21 cellular contexts compared by ENCODE assay signal in the genomic region with DNA sequence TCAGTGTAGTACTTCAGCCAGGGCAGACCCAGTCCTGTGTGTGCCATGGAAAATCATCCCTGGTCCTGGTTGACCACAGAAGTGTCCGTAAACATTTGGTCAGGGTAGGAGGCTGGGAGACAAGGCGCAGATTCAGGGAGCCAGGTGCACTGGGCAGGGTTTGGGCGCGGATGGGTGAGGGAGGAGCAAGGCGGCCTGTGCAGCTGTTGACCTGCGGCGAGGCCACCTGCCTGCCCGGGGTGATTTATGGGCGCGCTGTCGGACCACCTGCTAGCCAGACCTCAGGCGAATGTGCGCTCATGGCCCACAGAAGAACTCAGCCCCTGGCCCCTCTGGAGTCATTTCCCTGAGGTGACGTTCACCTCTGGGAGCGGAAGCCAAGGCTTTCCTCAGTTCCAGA. TPM values are rescaled to one million over a fixed set of nuclear protein-coding genes. Genes with fewer than 3 reads are reported as not detected.
A peak's percentile ranks its signal among the peaks of the same experiment; 100 is the strongest.
DNase-seq lines count a peak whose midpoint lies in the region; ATAC-seq and TF ChIP-seq lines count a peak whose summit lies in the region.
"Had no signal": no experiment of that assay in that cellular context is flagged by ENCODE, and none has a peak within 500 bp of the region (broad histone marks: within the 10 kb centered on the region; RNA-seq: fewer than 3 reads in every experiment).

No MANE protein-coding gene starts in this region.

- peaks cover 4% of the 10 kb centered on the region for H3K27me3 ChIP-seq in WERI-Rb-1 (ENCODE audit: insufficient read depth, low read depth, severe bottlenecking)
- H3K27me3 ChIP-seq: ascending aorta had no signal

- peaks cover 10% of the 10 kb centered on the region for H3K36me3 ChIP-seq in WERI-Rb-1

- DNase-seq in DMS 273 (lab: John Stamatoyannopoulos, UW; ENCODE audit: unreplicated experiment) (peak; percentile 70), DMS 273 treated with DMSO at 0.1 percent for 48 hours (lab: John Stamatoyannopoulos, UW) (no peak), NCI-H146 treated with DMSO at 0.1 percent for 48 hours (lab: John Stamatoyannopoulos, UW; ENCODE audit: unreplicated experiment) (peak; percentile 90), WERI-Rb-1 (peak; percentile 72), skeletal muscle cell (ENCODE audit: low read depth) (peak; percentile 67), NCI-H2227 treated with DMSO at 0.1 percent for 48 hours (lab: John Stamatoyannopoulos, UW) (no peak), mucosa of gallbladder (ENCODE audit: low spot score) (no peak)
- DNase-seq: activated T-cell treated with anti-CD3 and anti-CD28 coated beads, Interleukin-2, amount 50 U/mL, for 72 hours; AML-193; effector CD4-positive, alpha-beta T cell; foreskin melanocyte; HFFc6; NCI-H2171; stimulated activated CD4-positive, alpha-beta T cell treated with anti-CD3 and anti-CD28 coated beads, Interleukin-2, amount 100 ng/mL, for 48 hours; stimulated activated naive CD4-positive, alpha-beta T cell treated with Interleukin-2 at 50 U/mL for 16 hours; trophoblast cell had no signal

- H3K4me3 ChIP-seq in WERI-Rb-1 (ENCODE audit: low read depth, low read length): no peak overlapping the region
- H3K4me3 ChIP-seq in skeletal muscle cell (ENCODE audit: low read depth, low read length): no peak overlapping the region
- H3K4me3 ChIP-seq: ascending aorta had no signal

- no peak overlapping the region for H3K27ac ChIP-seq in WERI-Rb-1
- H3K27ac ChIP-seq: 22Rv1, ascending aorta had no signal

- no peak for ATAC-seq in HG03460 (IDR thresholded peaks at IDR 0.05; ENCODE audit: unreplicated experiment)
- ATAC-seq: activated T-cell treated with anti-CD3 and anti-CD28 coated beads, Interleukin-2, amount 50 U/mL, for 72 hours had no signal

- no peaks in the 10 kb centered on the region for H3K9me3 ChIP-seq in WERI-Rb-1 (ENCODE audit: severe bottlenecking)
- H3K9me3 ChIP-seq: ascending aorta had no signal

- no peak for TF ChIP-seq CTCF in WERI-Rb-1 (IDR thresholded peaks at IDR 0.05; ENCODE audit: low read depth, low read length)

RNA-seq across cellular contexts. Expression of gene SFRP5, which starts 6.6 kb away (rescaled TPM):
- total RNA-seq in mucosa of gallbladder: 584 TPM
- total RNA-seq: activated T-cell treated with anti-CD3 and anti-CD28 coated beads, Interleukin-2, amount 50 U/mL, for 72 hours; ascending aorta; HFFc6; kidney epithelial cell; RPMI7951 had no signal

RNA-seq across cellular contexts. Expression of gene ZFYVE27, which starts 28.3 kb away (rescaled TPM):
- total RNA-seq in mucosa of gallbladder: 49.8 TPM

RNA-seq across cellular contexts. Expression of gene MARVELD1, which starts 51.7 kb away (rescaled TPM):
- total RNA-seq in mucosa of gallbladder: 37.8 TPM

Comparison
In these comparisons a context has a peak if more than half of its experiments do, and no peak if none do; other contexts are left out.
1. DNase-seq: peak in DMS 273 (single experiment), NCI-H146 treated with DMSO at 0.1 percent for 48 hours (single experiment), WERI-Rb-1 (single experiment) and skeletal muscle cell (single experiment); none in DMS 273 treated with DMSO at 0.1 percent for 48 hours (single experiment), NCI-H2227 treated with DMSO at 0.1 percent for 48 hours (single experiment) and mucosa of gallbladder (single experiment).